21 cellular contexts compared by ENCODE assay signal in the genomic region with DNA sequence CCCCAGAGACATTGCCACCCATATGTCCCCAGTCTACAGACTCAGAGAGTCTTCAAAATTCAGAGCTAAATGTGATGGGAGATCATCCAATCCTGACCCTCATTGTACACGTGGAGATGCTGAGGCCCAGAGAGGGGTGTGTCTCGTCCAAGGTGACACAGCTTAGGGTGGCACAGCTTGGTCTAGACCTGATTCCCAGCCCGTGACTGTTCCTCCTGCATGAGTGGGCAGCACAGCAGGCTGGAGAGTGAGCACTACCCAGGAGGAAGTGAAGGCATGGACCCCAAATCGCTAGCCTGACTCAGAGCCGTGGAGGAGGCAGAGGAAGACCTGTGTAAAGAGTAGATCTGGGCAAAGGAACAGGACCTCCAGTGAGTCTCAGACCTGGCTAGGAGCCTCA. TPM values are rescaled to one million over a fixed set of nuclear protein-coding genes. Genes with fewer than 3 reads are reported as not detected.
A peak's percentile ranks its signal among the peaks of the same experiment; 100 is the strongest.
DNase-seq lines count a peak whose midpoint lies in the region; ATAC-seq and TF ChIP-seq lines count a peak whose summit lies in the region.
"Had no signal": no experiment of that assay in that cellular context is flagged by ENCODE, and none has a peak within 500 bp of the region (broad histone marks: within the 10 kb centered on the region; RNA-seq: fewer than 3 reads in every experiment).

No MANE protein-coding gene starts in this region.

- no peak overlapping the region for H3K4me3 Mint-ChIP-seq in osteocyte (ENCODE audit: unreplicated experiment)
- H3K4me3 Mint-ChIP-seq: CD4-positive, alpha-beta memory T cell; HFFc6 had no signal

- H3K27me3 ChIP-seq in Karpas-422 (ENCODE audit: low read length) (no peaks in the 10 kb centered on the region), SJCRH30 (no peaks in the 10 kb centered on the region)

- H2AFZ ChIP-seq in Karpas-422 (ENCODE audit: low read length): no peak overlapping the region
- H2AFZ ChIP-seq: GM23248 had no signal

- no peaks in the 10 kb centered on the region for H3K4me1 Mint-ChIP-seq in osteocyte (ENCODE audit: unreplicated experiment)
- H3K4me1 Mint-ChIP-seq: CD4-positive, alpha-beta memory T cell had no signal

- CTCF ChIA-PET in HEK293T (lab: Yijun Ruan, JAX): no interaction called here

- no peak overlapping the region for H3K9ac ChIP-seq in Karpas-422 (ENCODE audit: low read length)
- H3K9ac ChIP-seq: GM23248 had no signal

- H3K4me3 ChIP-seq in Karpas-422 (ENCODE audit: low read length): no peak overlapping the region
- H3K4me3 ChIP-seq in coronary artery: no peak overlapping the region
- no peak overlapping the region for H3K4me3 ChIP-seq in SJCRH30
- H3K4me3 ChIP-seq: GM12878, GM23248 had no signal

- no peaks in the 10 kb centered on the region for H3K79me2 ChIP-seq in Karpas-422 (ENCODE audit: low read length)

- peaks cover 2% of the 10 kb centered on the region for H3K27me3 Mint-ChIP-seq in osteocyte (ENCODE audit: unreplicated experiment)

- peak; percentile 30 for DNase-seq in Karpas-422
- peak; percentile 49 for DNase-seq in coronary artery (ENCODE audit: low spot score)
- DNase-seq in osteocyte (ENCODE audit: extremely low spot score, unreplicated experiment): peak; percentile 66
- no peak for DNase-seq in HEK293T (ENCODE audit: extremely low spot score)
- no peak for DNase-seq in SJCRH30
- DNase-seq: C1 segment of cervical spinal cord; Calu3; CD4-positive, alpha-beta memory T cell; COR-L47; DMS79; EL; GDM1; GM23248; H7; HFFc6 had no signal

- no peaks in the 10 kb centered on the region for H3K36me3 Mint-ChIP-seq in osteocyte (ENCODE audit: unreplicated experiment)
- H3K36me3 Mint-ChIP-seq: CD4-positive, alpha-beta memory T cell had no signal

- no peak overlapping the region for H3K27ac Mint-ChIP-seq in osteocyte (ENCODE audit: unreplicated experiment)
- H3K27ac Mint-ChIP-seq: CD4-positive, alpha-beta memory T cell; HFFc6 had no signal

- no peak for TF ChIP-seq CTCF in coronary artery (IDR thresholded peaks at IDR 0.05)
- TF ChIP-seq CTCF in osteocyte (IDR thresholded peaks at IDR 0.05): no peak

- H3K9me2 ChIP-seq in Karpas-422 (replicated peaks; ENCODE audit: insufficient read depth, low read length): no peaks in the 10 kb centered on the region

- H3K9me3 Mint-ChIP-seq in osteocyte (ENCODE audit: unreplicated experiment): no peaks in the 10 kb centered on the region
- H3K9me3 Mint-ChIP-seq: HFFc6 had no signal

- no peak for ATAC-seq in HG03457 (IDR thresholded peaks at IDR 0.05; ENCODE audit: unreplicated experiment)
- ATAC-seq: GM12878, HCT116 had no signal

- POLR2A ChIA-PET in HEK293T (lab: Yijun Ruan, JAX): interaction anchor here (0.8 kb wide), 1 partner anchor 10 kb away, joined by 4 read pairs; no protein-coding TSS in a partner anchor

- H3K9me3 ChIP-seq in Karpas-422 (ENCODE audit: low read length): no peaks in the 10 kb centered on the region
- no peaks in the 10 kb centered on the region for H3K9me3 ChIP-seq in SJCRH30 (replicated peaks)

- no peaks in the 10 kb centered on the region for H3K36me3 ChIP-seq in Karpas-422 (ENCODE audit: insufficient read depth, low read length)
- no peaks in the 10 kb centered on the region for H3K36me3 ChIP-seq in SJCRH30

- H4K20me1 ChIP-seq in Karpas-422 (ENCODE audit: insufficient read depth, low read depth, low read length): no peaks in the 10 kb centered on the region

- no peak overlapping the region for H3K4me2 ChIP-seq in Karpas-422 (ENCODE audit: low read depth, low read length, poor library complexity, severe bottlenecking)

- no peaks in the 10 kb centered on the region for H3K4me1 ChIP-seq in Karpas-422 (ENCODE audit: low read length)
- H3K4me1 ChIP-seq in SJCRH30: no peaks in the 10 kb centered on the region

- H3K27ac ChIP-seq in Karpas-422 (ENCODE audit: low read length) (no peak overlapping the region), coronary artery (no peak overlapping the region), SJCRH30 (no peak overlapping the region)
- H3K27ac ChIP-seq: GM23248 had no signal

TF ChIP-seq in HEK293T, 16 proteins besides CTCF, POLR2A, EP300 and RAD21:
- TF ChIP-seq SP1 (IDR thresholded peaks at IDR 0.05) (no peak), BHLHE40 (IDR thresholded peaks at IDR 0.05; ENCODE audit: borderline replicate concordance) (no peak), LEF1 (IDR thresholded peaks at IDR 0.05; ENCODE audit: borderline replicate concordance) (no peak), L3MBTL2 (conservative IDR thresholded peaks at IDR 0.05) (no peak), ARNT (IDR thresholded peaks at IDR 0.05) (no peak), FOXK2 (IDR thresholded peaks at IDR 0.05) (no peak), ELF4 (IDR thresholded peaks at IDR 0.05) (no peak), CTBP1 (IDR thresholded peaks at IDR 0.05; ENCODE audit: borderline replicate concordance) (no peak), ZNF384 (IDR thresholded peaks at IDR 0.05) (no peak), TARDBP (IDR thresholded peaks at IDR 0.05) (no peak), NFRKB (IDR thresholded peaks at IDR 0.05) (no peak), FOXM1 (IDR thresholded peaks at IDR 0.05; ENCODE audit: borderline replicate concordance) (no peak), FOXA1 (IDR thresholded peaks at IDR 0.05) (no peak), SUZ12 (IDR thresholded peaks at IDR 0.05) (no peak), HDGF (IDR thresholded peaks at IDR 0.05; ENCODE audit: borderline replicate concordance) (no peak)
- TF ChIP-seq, protein P1, sequence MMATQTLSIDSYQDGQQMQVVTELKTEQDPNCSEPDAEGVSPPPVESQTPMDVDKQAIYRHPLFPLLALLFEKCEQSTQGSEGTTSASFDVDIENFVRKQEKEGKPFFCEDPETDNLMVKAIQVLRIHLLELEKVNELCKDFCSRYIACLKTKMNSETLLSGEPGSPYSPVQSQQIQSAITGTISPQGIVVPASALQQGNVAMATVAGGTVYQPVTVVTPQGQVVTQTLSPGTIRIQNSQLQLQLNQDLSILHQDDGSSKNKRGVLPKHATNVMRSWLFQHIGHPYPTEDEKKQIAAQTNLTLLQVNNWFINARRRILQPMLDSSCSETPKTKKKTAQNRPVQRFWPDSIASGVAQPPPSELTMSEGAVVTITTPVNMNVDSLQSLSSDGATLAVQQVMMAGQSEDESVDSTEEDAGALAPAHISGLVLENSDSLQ (IDR thresholded peaks at IDR 0.05): no peak
TF ChIP-seq in HEK293T: peak in this region for 0.

RNA-seq across cellular contexts. Expression of a gene that starts 16.4 kb away (rescaled TPM):
- total RNA-seq in Karpas-422 (2014; rRNA removed; shearing (Covaris generic); ENCODE audit: low replicate concordance): not detected in 2 replicates
- not detected in 2 replicates for total RNA-seq in osteocyte
- not detected in 2 replicates for total RNA-seq in SJCRH30 (2014; rRNA removed; shearing (Covaris generic))
- total RNA-seq: A172; A673; Calu3; CD4-positive, alpha-beta memory T cell; GM12878; GM23248; H1; H7; HFFc6 had no signal

RNA-seq across cellular contexts. Expression of a gene that starts 27.8 kb away (rescaled TPM):
- not detected in 2 replicates for total RNA-seq in Karpas-422 (2014; rRNA removed; shearing (Covaris generic); ENCODE audit: low replicate concordance)
- total RNA-seq in osteocyte: not detected in 2 replicates
- total RNA-seq in SJCRH30 (2014; rRNA removed; shearing (Covaris generic)): not detected in 2 replicates
- total RNA-seq: A172; A673; Calu3; CD4-positive, alpha-beta memory T cell; GM12878; GM23248; H1; H7; HFFc6 had no signal

RNA-seq across cellular contexts. Expression of a gene that starts 53.2 kb away (rescaled TPM):
- total RNA-seq in Karpas-422 (2014; rRNA removed; shearing (Covaris generic); ENCODE audit: low replicate concordance): not detected in 2 replicates
- total RNA-seq in osteocyte: not detected in 2 replicates
- total RNA-seq in SJCRH30 (2014; rRNA removed; shearing (Covaris generic)): not detected in 2 replicates
- total RNA-seq: A172, A673, Calu3, GM12878, GM23248, H1, H7, HFFc6 had no signal

Comparison
In these comparisons a context has a peak if more than half of its experiments do, and no peak if none do; other contexts are left out.
1. DNase-seq: peak in Karpas-422 (single experiment), coronary artery (single experiment) and osteocyte (single experiment); none in HEK293T (single experiment) and SJCRH30 (0 of 2).